Comparison of ENCODE assay signal across 9 cellular contexts in the genomic region with DNA sequence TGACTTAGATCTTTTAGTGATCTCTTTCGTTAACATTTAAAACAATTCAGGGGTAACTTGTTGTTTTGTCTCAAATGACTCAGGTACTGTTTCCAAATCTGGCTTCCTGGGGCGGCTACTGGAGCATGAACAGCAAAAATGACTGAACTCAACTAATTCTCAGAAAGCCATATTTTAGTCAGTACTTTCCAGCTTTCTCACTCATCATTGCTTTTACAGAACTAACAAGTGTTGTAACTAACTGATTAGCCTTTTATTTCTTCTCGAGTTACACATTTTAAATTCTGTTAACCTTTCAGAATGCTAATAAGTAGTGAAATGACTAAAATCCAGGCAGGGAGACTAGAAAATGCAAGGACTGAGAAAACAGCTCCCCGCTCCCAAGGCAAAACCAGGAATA. TPM values are rescaled to one million over a fixed set of nuclear protein-coding genes. Genes with fewer than 3 reads are reported as not detected.
A peak's percentile ranks its signal among the peaks of the same experiment; 100 is the strongest.
DNase-seq lines count a peak whose midpoint lies in the region; ATAC-seq lines count a peak whose summit lies in the region.
"Had no signal": no experiment of that assay in that cellular context is flagged by ENCODE, and none has a peak within 500 bp of the region (broad histone marks: within the 10 kb centered on the region; RNA-seq: fewer than 3 reads in every experiment).

No MANE protein-coding gene starts in this region.

- CTCF ChIA-PET in activated CD4-positive, alpha-beta memory T cell treated with anti-CD3 and anti-CD28 coated beads for 36 hours (lab: Charles Lee), result no interaction called here

- peaks cover 25% of the 10 kb centered on the region for H3K4me1 Mint-ChIP-seq in activated CD4-positive, alpha-beta memory T cell treated with anti-CD3 and anti-CD28 coated beads for 36 hours (ENCODE audit: low read depth)

- POLR2A ChIA-PET in activated CD4-positive, alpha-beta memory T cell treated with anti-CD3 and anti-CD28 coated beads for 36 hours (lab: Charles Lee), result no interaction called here

- no peak overlapping the region for H3K27ac Mint-ChIP-seq in activated CD4-positive, alpha-beta memory T cell treated with anti-CD3 and anti-CD28 coated beads for 36 hours

- ATAC-seq in GM18858 (IDR thresholded peaks at IDR 0.05; ENCODE audit: unreplicated experiment) (peak; percentile 51), HG02852 (IDR thresholded peaks at IDR 0.05; ENCODE audit: unreplicated experiment) (peak; percentile 77)

- DNase-seq in Caki2 (ENCODE audit: low read depth) (peak; percentile 61), SW480 (ENCODE audit: low spot score) (no peak), hippocampal formation (lab: John Stamatoyannopoulos, UW) (no peak)
- peak; percentile 65 for DNase-seq in activated CD4-positive, alpha-beta memory T cell treated with anti-CD3 and anti-CD28 coated beads for 36 hours
- no peak for DNase-seq in stimulated activated CD8-positive, alpha-beta memory T cell treated with anti-CD3 and anti-CD28 coated beads, Interleukin-4, amount 100 ng/mL, for 48 hours
- no peak for DNase-seq in activated effector memory CD4-positive, alpha-beta T cell treated with Interleukin-2 at 50 U/mL for 16 hours
- DNase-seq: NCI-H1930 had no signal

- peaks cover 14% of the 10 kb centered on the region for H3K27me3 Mint-ChIP-seq in activated CD4-positive, alpha-beta memory T cell treated with anti-CD3 and anti-CD28 coated beads for 36 hours

- H3K4me3 Mint-ChIP-seq in activated CD4-positive, alpha-beta memory T cell treated with anti-CD3 and anti-CD28 coated beads for 36 hours, result peak overlapping the region; percentile 23

- no peaks in the 10 kb centered on the region for H3K9me3 Mint-ChIP-seq in activated CD4-positive, alpha-beta memory T cell treated with anti-CD3 and anti-CD28 coated beads for 36 hours

- no peaks in the 10 kb centered on the region for H3K36me3 Mint-ChIP-seq in activated CD4-positive, alpha-beta memory T cell treated with anti-CD3 and anti-CD28 coated beads for 36 hours

- in situ Hi-C loops in Caki2 (cut with HindIII; ENCODE audit: low pct_unique_long_range_greater_than_20kb, low sequenced_read_pairs), result no loop called here

- intact Hi-C loops in activated CD4-positive, alpha-beta memory T cell treated with anti-CD3 and anti-CD28 coated beads for 36 hours (cut with micrococcal nuclease), result loop anchor here (5.0 kb wide), 1 partner anchor 130 kb away; a partner anchor contains a TSS

RNA-seq across cellular contexts. Expression of a gene that starts 55.3 kb away (rescaled TPM):
- 8.5 and 14.5 TPM in 2 replicates for total RNA-seq in Caki2 (2014; rRNA removed; shearing (Covaris generic); ENCODE audit: low replicate concordance)
- 1 to 10 TPM; 1.4 to 1.5 TPM for total RNA-seq in activated CD4-positive, alpha-beta memory T cell treated with anti-CD3 and anti-CD28 coated beads for 36 hours

Comparison
In these comparisons a context has a peak if more than half of its experiments do, and no peak if none do; other contexts are left out.
1. DNase-seq: peak in Caki2 (single experiment) and activated CD4-positive, alpha-beta memory T cell treated with anti-CD3 and anti-CD28 coated beads for 36 hours (single experiment); none in SW480 (single experiment), stimulated activated CD8-positive, alpha-beta memory T cell treated with anti-CD3 and anti-CD28 coated beads, Interleukin-4, amount 100 ng/mL, for 48 hours (single experiment), hippocampal formation (0 of 2) and activated effector memory CD4-positive, alpha-beta T cell treated with Interleukin-2 at 50 U/mL for 16 hours (single experiment).